Comparison of ENCODE assay signal across 1 cellular context in genomic region chr22:19524170-19525115, GRCh38.
TF ChIP-seq lines count a peak whose summit lies in the region.

TSS of gene CLDN5 (minus strand) at chr22:19524410. CDS start at chr22:19524255, 155 bp downstream.

TF ChIP-seq in IMR-90, 13 proteins besides CTCF, POLR2A, EP300 and RAD21 (continued from another document):
- no peak for TF ChIP-seq ELK1 (IDR thresholded peaks at IDR 0.05; ENCODE audit: borderline replicate concordance, low read depth, low read length)
- TF ChIP-seq CHD1 (IDR thresholded peaks at IDR 0.05; ENCODE audit: low read depth, low read length) = no peak
